In genomic region chr20:13200767-13201500, GRCh38 we compare ENCODE assay signal across 18 cellular contexts. TPM values are rescaled to one million over a fixed set of nuclear protein-coding genes. Genes with fewer than 3 reads are reported as not detected.
A peak's percentile ranks its signal among the peaks of the same experiment; 100 is the strongest.
DNase-seq lines count a peak whose midpoint lies in the region; ATAC-seq and TF ChIP-seq lines count a peak whose summit lies in the region.
"Had no signal": no experiment of that assay in that cellular context is flagged by ENCODE, and none has a peak within 500 bp of the region (broad histone marks: within the 10 kb centered on the region; RNA-seq: fewer than 3 reads in every experiment).

No MANE protein-coding gene starts in this region.

- CTCF ChIA-PET in WTC11 (lab: Charles Lee) (no interaction called here), mammary epithelial cell (lab: Charles Lee; ENCODE audit: low non-redundant PET) (no interaction called here)

- H3K4me1 Mint-ChIP-seq in WTC11 (peaks cover 25% of the 10 kb centered on the region), mesothelial cell of epicardium (peaks cover 8% of the 10 kb centered on the region)

- peaks cover 12% of the 10 kb centered on the region for H3K4me1 ChIP-seq in mammary epithelial cell (ENCODE audit: insufficient read depth, low read length)
- H3K4me1 ChIP-seq: stomach had no signal

- peak; percentile 66 for DNase-seq in D341Med (ENCODE audit: low spot score)
- peak; percentile 92 for DNase-seq in NCI-H128 (lab: John Stamatoyannopoulos, UW; ENCODE audit: unreplicated experiment)
- peak; percentile 5 for DNase-seq in NCI-H2196 treated with DMSO at 0.1 percent for 48 hours (lab: John Stamatoyannopoulos, UW; ENCODE audit: unreplicated experiment)
- DNase-seq in WTC11 (ENCODE audit: low spot score) = no peak
- no peak for DNase-seq in mammary epithelial cell
- no peak for DNase-seq in RKO (ENCODE audit: low spot score)
- DNase-seq in mesothelial cell of epicardium (ENCODE audit: low spot score in 2 of 2, unreplicated experiment in 2 of 2) = no peak
- DNase-seq in pons (ENCODE audit: low spot score) = no peak
- DNase-seq: amniotic stem cell, cerebellar nuclear complex, KBM-7, NCI-H446 treated with DMSO at 0.1 percent for 48 hours, stomach, T-cell had no signal

- H3K4me2 ChIP-seq in mammary epithelial cell (ENCODE audit: insufficient read depth, low read depth, low read length) = no peak overlapping the region

- intact Hi-C loops in mammary epithelial cell (cut with micrococcal nuclease) = no loop called here

- no peak for TF ChIP-seq CTCF in WTC11 (IDR thresholded peaks at IDR 0.05)
- TF ChIP-seq CTCF in mammary epithelial cell (conservative IDR thresholded peaks at IDR 0.05 in 1 of 2, IDR thresholded peaks at IDR 0.05 in 1 of 2; ENCODE audit: extremely low read depth in 1 of 2, insufficient read depth in 1 of 2, low read depth in 1 of 2, low read length in 2 of 2) = no peak
- TF ChIP-seq CTCF in mesothelial cell of epicardium (IDR thresholded peaks at IDR 0.05; ENCODE audit: unreplicated experiment) = no peak

- H4K20me1 ChIP-seq in mammary epithelial cell (ENCODE audit: insufficient read depth, low read length) = no peaks in the 10 kb centered on the region

- dilution Hi-C loops in mammary epithelial cell (cut with HindIII; ENCODE audit: low sequenced_read_pairs) = no loop called here

- BruUV-seq in mammary epithelial cell (replicated peaks; lab: Mats Ljungman, UMichigan) = no TSS peak

- 98% methylated on average over 5 of the region's 5 CpGs for WGBS in mammary epithelial cell (ENCODE audit: low coverage, missing lambda C conversion rate)

- no peaks in the 10 kb centered on the region for H3K27me3 ChIP-seq in mammary epithelial cell (ENCODE audit: insufficient read depth, low read length)
- H3K27me3 ChIP-seq: stomach had no signal

- H3K9me3 Mint-ChIP-seq in WTC11 (no peaks in the 10 kb centered on the region), mesothelial cell of epicardium (peaks cover 4% of the 10 kb centered on the region)
- H3K9me3 Mint-ChIP-seq: natural killer cell treated with Interleukin-12 subunit alpha and Interleukin-12 subunit beta and Interleukin-15 and Interleukin-18, amount 100 ng/mL, for 72 hours; T-cell had no signal

- H3K9me3 ChIP-seq in mammary epithelial cell (replicated peaks; ENCODE audit: insufficient read depth, low read length) = no peaks in the 10 kb centered on the region
- H3K9me3 ChIP-seq: stomach had no signal

- POLR2A ChIA-PET in WTC11 (lab: Charles Lee) = no interaction called here

- ATAC-seq in WTC11 = peak; percentile 80
- ATAC-seq: natural killer cell treated with Interleukin-12 subunit alpha and Interleukin-12 subunit beta and Interleukin-15 and Interleukin-18, amount 100 ng/mL, for 72 hours; T-cell had no signal

- no peak overlapping the region for H3K4me3 ChIP-seq in mammary epithelial cell (replicated peaks in 1 of 3; ENCODE audit: insufficient read depth in 1 of 3, low read depth in 2 of 3, low read length in 3 of 3)
- H3K4me3 ChIP-seq: lung, stomach had no signal

- H3K36me3 ChIP-seq in mammary epithelial cell (ENCODE audit: insufficient read depth, low read length) = no peaks in the 10 kb centered on the region
- H3K36me3 ChIP-seq: stomach had no signal

- no peaks in the 10 kb centered on the region for H3K36me3 Mint-ChIP-seq in WTC11
- H3K36me3 Mint-ChIP-seq in mesothelial cell of epicardium = no peaks in the 10 kb centered on the region
- H3K36me3 Mint-ChIP-seq: natural killer cell treated with Interleukin-12 subunit alpha and Interleukin-12 subunit beta and Interleukin-15 and Interleukin-18, amount 100 ng/mL, for 72 hours; T-cell had no signal

- H2AFZ ChIP-seq in mammary epithelial cell (ENCODE audit: low read depth, low read length) = no peak overlapping the region

- H3K79me2 ChIP-seq in mammary epithelial cell (ENCODE audit: insufficient read depth, low read length) = no peaks in the 10 kb centered on the region

- H3K4me3 Mint-ChIP-seq in WTC11 = peak overlapping the region; percentile 20
- no peak overlapping the region for H3K4me3 Mint-ChIP-seq in mesothelial cell of epicardium
- H3K4me3 Mint-ChIP-seq: natural killer cell treated with Interleukin-12 subunit alpha and Interleukin-12 subunit beta and Interleukin-15 and Interleukin-18, amount 100 ng/mL, for 72 hours; T-cell had no signal

- H3K27ac Mint-ChIP-seq in WTC11 (peak overlapping the region; percentile 68), mesothelial cell of epicardium (no peak overlapping the region)
- H3K27ac Mint-ChIP-seq: natural killer cell treated with Interleukin-12 subunit alpha and Interleukin-12 subunit beta and Interleukin-15 and Interleukin-18, amount 100 ng/mL, for 72 hours; T-cell had no signal

- no peak overlapping the region for H3K9ac ChIP-seq in mammary epithelial cell (ENCODE audit: insufficient read depth, low read length)

- in situ Hi-C loops in mammary epithelial cell (cut with MboI; ENCODE audit: low sequenced_read_pairs in 2 of 2) = no loop called here

- H3K27me3 Mint-ChIP-seq in WTC11 (ENCODE audit: low read depth) (peaks cover 8% of the 10 kb centered on the region), mesothelial cell of epicardium (ENCODE audit: low read depth) (peaks cover 3% of the 10 kb centered on the region)

- H3K27ac ChIP-seq in mammary epithelial cell (ENCODE audit: insufficient read depth, low read depth, low read length) = no peak overlapping the region
- H3K27ac ChIP-seq: RWPE1, stomach, VCaP had no signal

TF ChIP-seq in WTC11, 78 proteins besides CTCF, POLR2A, EP300 and RAD21:
- TF ChIP-seq ZNF416 (CRISPR knock-in tag; IDR thresholded peaks at IDR 0.05) (no peak), E2F4 (CRISPR knock-in tag; IDR thresholded peaks at IDR 0.05; ENCODE audit: borderline replicate concordance, low read depth) (no peak), RORB (CRISPR knock-in tag; IDR thresholded peaks at IDR 0.05) (no peak), FOXJ3 (CRISPR knock-in tag; IDR thresholded peaks at IDR 0.05; ENCODE audit: borderline replicate concordance) (no peak), ZSCAN18 (CRISPR knock-in tag; IDR thresholded peaks at IDR 0.05) (no peak), JUN (CRISPR knock-in tag; IDR thresholded peaks at IDR 0.05) (no peak), AFF4 (CRISPR knock-in tag; IDR thresholded peaks at IDR 0.05; ENCODE audit: borderline replicate concordance) (no peak)
TF ChIP-seq in WTC11: peak in this region for 0.

RNA-seq across cellular contexts. Expression of gene ISM1, which starts 20.1 kb away (rescaled TPM):
- total RNA-seq in WTC11 (2021) (0.52 to 0.85 TPM (median 0.62 TPM) in 3 replicates), mammary epithelial cell (1 to 10 TPM in 1 of 2 donors, under 1 TPM in 1; 0.33 to 3.7 TPM), mesothelial cell of epicardium (5.0 to 6.0 TPM (median 5.6 TPM) in 3 replicates)
- polyA plus RNA-seq in mammary epithelial cell = 1.7 TPM
- polyA minus RNA-seq in mammary epithelial cell = 0.57 TPM
- total RNA-seq: natural killer cell treated with Interleukin-12 subunit alpha and Interleukin-12 subunit beta and Interleukin-15 and Interleukin-18, amount 100 ng/mL, for 72 hours had no signal

Comparison
In these comparisons a context has a peak if more than half of its experiments do, and no peak if none do; other contexts are left out.
1. DNase-seq: peak in D341Med (single experiment), NCI-H128 (single experiment) and NCI-H2196 treated with DMSO at 0.1 percent for 48 hours (single experiment); none in WTC11 (single experiment), mammary epithelial cell (single experiment), RKO (single experiment), mesothelial cell of epicardium (0 of 2) and pons (single experiment).